34 cellular contexts compared by ENCODE assay signal in the genomic region with DNA sequence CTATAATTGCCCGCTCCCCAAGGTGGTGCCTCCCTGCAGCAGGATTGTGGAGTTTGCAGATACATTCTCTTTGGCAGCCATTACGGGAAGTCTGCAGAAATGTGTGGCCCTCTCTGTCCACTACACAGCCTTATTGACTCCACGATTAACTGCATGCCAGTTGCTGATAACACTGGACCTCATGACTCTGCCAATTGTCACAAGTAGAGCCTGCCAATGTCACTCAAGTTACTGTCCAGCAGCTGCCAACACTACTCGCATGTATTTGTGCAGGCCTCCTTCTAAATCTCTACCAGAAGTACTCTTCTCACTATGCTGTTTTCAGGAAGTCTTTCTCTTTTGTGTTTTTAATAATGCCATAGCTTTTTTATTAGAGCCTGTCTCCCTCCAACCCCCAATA.
"Had no signal": no experiment of that assay in that cellular context is flagged by ENCODE, and none has a peak within 500 bp of the region (broad histone marks: within the 10 kb centered on the region; RNA-seq: fewer than 3 reads in every experiment).

No MANE protein-coding gene starts in this region.

- H3K4me3 ChIP-seq: adrenal gland, body of pancreas, colonic mucosa, esophagus squamous epithelium, lung, thoracic aorta, uterus had no signal

- H3K4me1 Mint-ChIP-seq: activated CD4-positive, alpha-beta T cell treated with anti-CD3 and anti-CD28 coated beads, Interleukin-2, amount 10 ng/mL, durations not matched to agents 24 days and 14 days; activated naive CD8-positive, alpha-beta T cell treated with anti-CD3 and anti-CD28 coated beads for 36 hours; naive B cell; T-helper 17 cell had no signal

- H3K9me3 Mint-ChIP-seq: activated CD4-positive, alpha-beta T cell treated with anti-CD3 and anti-CD28 coated beads, Interleukin-2, amount 10 ng/mL, durations not matched to agents 24 days and 14 days; activated naive CD8-positive, alpha-beta T cell treated with anti-CD3 and anti-CD28 coated beads for 36 hours; nephron progenitor cell had no signal

- H3K36me3 Mint-ChIP-seq: activated CD4-positive, alpha-beta memory T cell treated with anti-CD3 and anti-CD28 coated beads for 36 hours; activated naive CD8-positive, alpha-beta T cell treated with anti-CD3 and anti-CD28 coated beads for 36 hours; naive B cell had no signal

- H3K4me1 ChIP-seq: adrenal gland, body of pancreas, colonic mucosa, esophagus squamous epithelium, uterus had no signal

- H3K27ac ChIP-seq: adrenal gland, body of pancreas, colonic mucosa, epithelial cell of prostate, esophagus squamous epithelium, neutrophil, thoracic aorta, uterus had no signal

- H3K9me3 ChIP-seq: adrenal gland, body of pancreas, colonic mucosa, esophagus squamous epithelium, neutrophil, thoracic aorta, uterus had no signal

- DNase-seq: activated CD4-positive, alpha-beta memory T cell treated with anti-CD3 and anti-CD28 coated beads for 36 hours; activated CD4-positive, alpha-beta T cell treated with anti-CD3 and anti-CD28 coated beads, Interleukin-2, amount 10 ng/mL, durations not matched to agents 24 days and 14 days; activated CD4-positive, CD25-positive, alpha-beta regulatory T cell treated with anti-CD3 and anti-CD28 coated beads, Interleukin-2, amount 50 U/mL, for 72 hours; activated CD8-positive, alpha-beta memory T cell treated with anti-CD3 and anti-CD28 coated beads, Interleukin-2, amount 50 U/mL, for 4 hours; activated effector memory CD4-positive, alpha-beta T cell treated with anti-CD3 and anti-CD28 coated beads, Interleukin-2, amount 50 U/mL, for 16 hours; activated naive CD4-positive, alpha-beta T cell treated with anti-CD3 and anti-CD28 coated beads for 36 hours; activated naive CD8-positive, alpha-beta T cell treated with anti-CD3 and anti-CD28 coated beads for 36 hours; activated T-cell treated with anti-CD3 and anti-CD28 coated beads, Interleukin-2, amount 50 U/mL, for 1 hour; adrenal gland; aorta; body of pancreas; cerebellar nuclear complex; colonic mucosa; effector CD8-positive, alpha-beta T cell; esophagus squamous epithelium; foreskin melanocyte; hippocampal formation; left colon; naive B cell; nephron progenitor cell; stimulated activated CD4-positive, alpha-beta T cell treated with anti-CD3 and anti-CD28 coated beads, Interleukin-2, amount 100 ng/mL, for 48 hours; stimulated activated naive CD8-positive, alpha-beta T cell treated with anti-CD3 and anti-CD28 coated beads, Interleukin-15, Interleukin-2, amounts not matched to agents 100 U/mL and 50 U/mL, for 24 hours; T-helper 17 cell; T1000; trophoblast cell; uterus had no signal

- H3K4me3 Mint-ChIP-seq: activated CD4-positive, alpha-beta memory T cell treated with anti-CD3 and anti-CD28 coated beads for 36 hours; activated CD4-positive, alpha-beta T cell treated with anti-CD3 and anti-CD28 coated beads, Interleukin-2, amount 10 ng/mL, durations not matched to agents 24 days and 14 days; activated naive CD4-positive, alpha-beta T cell treated with anti-CD3 and anti-CD28 coated beads for 36 hours; activated naive CD8-positive, alpha-beta T cell treated with anti-CD3 and anti-CD28 coated beads for 36 hours; activated T-helper 1 cell treated with anti-CD3 and anti-CD28 coated beads, Interleukin-12 subunit alpha, Interleukin-12 subunit beta, Interleukin-2, Interleukin-4 antibody, amounts not matched to agents 30 ng/mL and 10 ng/mL and 1 ng/mL, durations not matched to agents 14 hours and 24 hours and 36 hours; naive B cell; nephron progenitor cell; T-helper 17 cell had no signal

- H3K27ac Mint-ChIP-seq: activated CD4-positive, alpha-beta memory T cell treated with anti-CD3 and anti-CD28 coated beads for 36 hours; activated CD4-positive, alpha-beta T cell treated with anti-CD3 and anti-CD28 coated beads, Interleukin-2, amount 10 ng/mL, durations not matched to agents 24 days and 14 days; activated naive CD4-positive, alpha-beta T cell treated with anti-CD3 and anti-CD28 coated beads for 36 hours; activated naive CD8-positive, alpha-beta T cell treated with anti-CD3 and anti-CD28 coated beads for 36 hours; activated T-helper 1 cell treated with anti-CD3 and anti-CD28 coated beads, Interleukin-12 subunit alpha, Interleukin-12 subunit beta, Interleukin-2, Interleukin-4 antibody, amounts not matched to agents 30 ng/mL and 10 ng/mL and 1 ng/mL, durations not matched to agents 14 hours and 24 hours and 36 hours; naive B cell; nephron progenitor cell; progenitor cell of endocrine pancreas; T-helper 17 cell had no signal

- ATAC-seq: body of pancreas; left colon; stimulated activated naive CD8-positive, alpha-beta T cell treated with anti-CD3 and anti-CD28 coated beads, Interleukin-15, Interleukin-2, amounts not matched to agents 100 U/mL and 50 U/mL, for 24 hours; T-helper 17 cell had no signal

- H3K27me3 ChIP-seq: adrenal gland, body of pancreas, colonic mucosa, esophagus squamous epithelium, neutrophil, uterus had no signal

- H3K27me3 Mint-ChIP-seq: activated CD4-positive, alpha-beta memory T cell treated with anti-CD3 and anti-CD28 coated beads for 36 hours; activated CD4-positive, alpha-beta T cell treated with anti-CD3 and anti-CD28 coated beads, Interleukin-2, amount 10 ng/mL, durations not matched to agents 24 days and 14 days; activated naive CD8-positive, alpha-beta T cell treated with anti-CD3 and anti-CD28 coated beads for 36 hours; naive B cell; progenitor cell of endocrine pancreas; T-helper 17 cell had no signal

- FAIRE-seq: endometrium, keratinocyte had no signal

- H3K36me3 ChIP-seq: adrenal gland, colonic mucosa, esophagus squamous epithelium, neutrophil, thoracic aorta, uterus had no signal
